In genomic region chr17:4247361-4247980, GRCh38 we compare ENCODE assay signal across 10 cellular contexts. TPM values are rescaled to one million over a fixed set of nuclear protein-coding genes. Genes with fewer than 3 reads are reported as not detected.
DNase-seq lines count a peak whose midpoint lies in the region; ATAC-seq and TF ChIP-seq lines count a peak whose summit lies in the region.
"Had no signal": no experiment of that assay in that cellular context is flagged by ENCODE, and none has a peak within 500 bp of the region (broad histone marks: within the 10 kb centered on the region; RNA-seq: fewer than 3 reads in every experiment).

No MANE protein-coding gene starts in this region.

- no peaks in the 10 kb centered on the region for H3K36me3 ChIP-seq in RWPE2 (ENCODE audit: low read depth)
- peaks cover 0 to 15% of the 10 kb centered on the region in 2 donors for H3K36me3 ChIP-seq in left lung
- peaks cover 8% of the 10 kb centered on the region for H3K36me3 ChIP-seq in upper lobe of right lung

- DNase-seq in NCI-H1092 treated with DMSO at 0.1 percent for 48 hours (lab: John Stamatoyannopoulos, UW) (peak; percentile 6), NCI-H1092 (lab: John Stamatoyannopoulos, UW) (no peak), RWPE2 (ENCODE audit: low spot score) (no peak), left lung (no peak), upper lobe of right lung (no peak), NCI-H510A treated with DMSO at 0.1 percent for 48 hours (lab: John Stamatoyannopoulos, UW) (no peak), NCI-H1048 (lab: John Stamatoyannopoulos, UW) (no peak)
- DNase-seq: cortex of kidney had no signal

- H3K9me3 ChIP-seq in RWPE2 (ENCODE audit: severe bottlenecking) (no peaks in the 10 kb centered on the region), left lung (no peaks in the 10 kb centered on the region), upper lobe of right lung (no peaks in the 10 kb centered on the region)

- ATAC-seq in RWPE2 (ENCODE audit: low read depth) = peak; percentile 89
- peak; percentile 74 for ATAC-seq in left lung
- ATAC-seq in upper lobe of right lung = peak; percentile 70
- no peak for ATAC-seq in HG02840 (IDR thresholded peaks at IDR 0.05; ENCODE audit: low FRiP score, unreplicated experiment)
- ATAC-seq: SK-N-SH treated with all-trans-retinoic acid at 6 μM for 48 hours had no signal

- H3K27ac ChIP-seq in RWPE2 (ENCODE audit: poor library complexity, severe bottlenecking) (peak overlapping the region; percentile 48), left lung (peak overlapping the region in 1 of 2 donors; percentile 49), upper lobe of right lung (peak overlapping the region; percentile 40)

- H3K27me3 ChIP-seq in RWPE2 (ENCODE audit: insufficient read depth, poor library complexity, severe bottlenecking) (no peaks in the 10 kb centered on the region), left lung (no peaks in the 10 kb centered on the region), upper lobe of right lung (no peaks in the 10 kb centered on the region)

- intact Hi-C loops in left lung (cut with DNase I) (no loop called here), upper lobe of right lung (cut with DNase I) (no loop called here)

- TF ChIP-seq CTCF in RWPE2 (IDR thresholded peaks at IDR 0.05; ENCODE audit: poor library complexity, severe bottlenecking) (no peak), left lung (IDR thresholded peaks at IDR 0.05) (no peak), upper lobe of right lung (IDR thresholded peaks at IDR 0.05) (no peak)

- H3K4me1 ChIP-seq in RWPE2 (ENCODE audit: insufficient read depth, poor library complexity, severe bottlenecking) = peaks cover 23% of the 10 kb centered on the region
- H3K4me1 ChIP-seq in left lung = peaks cover 12 to 47% of the 10 kb centered on the region in 2 donors
- H3K4me1 ChIP-seq in upper lobe of right lung = peaks cover 39% of the 10 kb centered on the region

- no peak overlapping the region for H3K4me3 ChIP-seq in RWPE2 (ENCODE audit: severe bottlenecking)
- no peak overlapping the region for H3K4me3 ChIP-seq in left lung
- no peak overlapping the region for H3K4me3 ChIP-seq in upper lobe of right lung

RNA-seq across cellular contexts. Expression of gene ANKFY1, which starts 16.3 kb away (rescaled TPM):
- total RNA-seq in left lung (10 to 100 TPM; 73.4 to 76.9 TPM), upper lobe of right lung (64.8 TPM)
